ENCODE assay signal across 10 cellular contexts in the genomic region with DNA sequence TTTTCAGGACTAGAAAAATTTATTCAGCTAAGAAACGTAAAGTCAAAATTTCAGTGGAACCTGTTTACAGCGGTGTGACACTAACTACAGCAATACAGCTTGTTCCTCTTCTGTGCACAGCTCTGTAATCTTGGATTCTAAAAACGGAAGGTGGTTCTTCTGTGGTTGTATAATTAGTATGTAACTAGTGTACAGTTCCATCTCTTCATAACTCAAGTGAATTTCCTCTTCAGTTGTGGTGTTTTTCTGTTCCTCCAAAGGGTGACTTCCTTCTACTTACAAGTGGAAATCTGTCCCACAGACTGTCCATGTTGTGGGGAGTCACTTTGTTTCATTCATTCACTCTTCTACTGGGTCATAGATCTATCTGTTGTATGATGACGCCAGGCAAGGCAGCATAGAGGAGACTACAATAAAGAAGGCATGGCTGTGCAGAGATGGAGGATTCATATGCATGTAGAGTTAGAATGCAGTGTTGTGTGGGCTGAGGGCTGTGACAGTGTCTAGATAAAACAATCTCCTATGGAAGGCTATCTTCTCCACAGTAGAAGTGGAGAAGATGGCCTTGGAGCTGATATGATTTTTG. TPM values are rescaled to one million over a fixed set of nuclear protein-coding genes. Genes with fewer than 3 reads are reported as not detected.
DNase-seq lines count a peak whose midpoint lies in the region; ATAC-seq and TF ChIP-seq lines count a peak whose summit lies in the region.
"Had no signal": no experiment of that assay in that cellular context is flagged by ENCODE, and none has a peak within 500 bp of the region (broad histone marks: within the 10 kb centered on the region; RNA-seq: fewer than 3 reads in every experiment).

No MANE protein-coding gene starts in this region.

- no peak overlapping the region for H3K4me3 ChIP-seq in dorsolateral prefrontal cortex
- H3K4me3 ChIP-seq: thoracic aorta had no signal

- H3K4me3 Mint-ChIP-seq in activated CD4-positive, alpha-beta T cell treated with anti-CD3 and anti-CD28 coated beads, Interleukin-2, amount 10 ng/mL, durations not matched to agents 24 days and 14 days = peak overlapping the region; percentile 20
- no peak overlapping the region for H3K4me3 Mint-ChIP-seq in activated CD4-positive, alpha-beta T cell treated with anti-CD3 and anti-CD28 coated beads, Interleukin-2, amount 10 ng/mL, durations not matched to agents 7 days and 5 days
- peak overlapping the region in 3 of 10 donors; percentile 29 to 69 (median 53) for H3K4me3 Mint-ChIP-seq in naive thymus-derived CD8-positive, alpha-beta T cell

- no peak for DNase-seq in activated CD4-positive, alpha-beta T cell treated with anti-CD3 and anti-CD28 coated beads, Interleukin-2, amount 10 ng/mL, durations not matched to agents 24 days and 14 days
- no peak for DNase-seq in activated CD4-positive, alpha-beta T cell treated with anti-CD3 and anti-CD28 coated beads, Interleukin-2, amount 10 ng/mL, durations not matched to agents 7 days and 5 days
- DNase-seq in NOMO-1 treated with DMSO at 0.1 percent for 48 hours (lab: John Stamatoyannopoulos, UW; ENCODE audit: unreplicated experiment) (peak; percentile 96), dorsolateral prefrontal cortex (no peak), GM19240 (ENCODE audit: insufficient read length, low spot score) (no peak)
- DNase-seq in naive thymus-derived CD8-positive, alpha-beta T cell = no peak
- no peak for DNase-seq in stimulated activated CD4-positive, alpha-beta T cell treated with anti-CD3 and anti-CD28 coated beads, Interleukin-2, amount 100 ng/mL, for 48 hours

- POLR2A ChIA-PET in activated CD4-positive, alpha-beta T cell treated with anti-CD3 and anti-CD28 coated beads, Interleukin-2, amount 10 ng/mL, durations not matched to agents 7 days and 5 days (lab: Charles Lee) = interaction anchor here (0.6 kb wide), 1 partner anchor 782 kb away, joined by 5 read pairs; no protein-coding TSS in a partner anchor
- POLR2A ChIA-PET in naive thymus-derived CD8-positive, alpha-beta T cell (lab: Charles Lee) = no interaction called here

- H3K27me3 Mint-ChIP-seq in activated CD4-positive, alpha-beta T cell treated with anti-CD3 and anti-CD28 coated beads, Interleukin-2, amount 10 ng/mL, durations not matched to agents 24 days and 14 days = no peaks in the 10 kb centered on the region
- no peaks in the 10 kb centered on the region for H3K27me3 Mint-ChIP-seq in activated CD4-positive, alpha-beta T cell treated with anti-CD3 and anti-CD28 coated beads, Interleukin-2, amount 10 ng/mL, durations not matched to agents 7 days and 5 days
- H3K27me3 Mint-ChIP-seq in naive thymus-derived CD8-positive, alpha-beta T cell = no peaks in the 10 kb centered on the region

- no peaks in the 10 kb centered on the region for H3K9me3 Mint-ChIP-seq in activated CD4-positive, alpha-beta T cell treated with anti-CD3 and anti-CD28 coated beads, Interleukin-2, amount 10 ng/mL, durations not matched to agents 24 days and 14 days
- peaks cover 3% of the 10 kb centered on the region for H3K9me3 Mint-ChIP-seq in activated CD4-positive, alpha-beta T cell treated with anti-CD3 and anti-CD28 coated beads, Interleukin-2, amount 10 ng/mL, durations not matched to agents 7 days and 5 days
- no peaks in the 10 kb centered on the region for H3K9me3 Mint-ChIP-seq in naive thymus-derived CD8-positive, alpha-beta T cell

- H3K4me1 Mint-ChIP-seq in activated CD4-positive, alpha-beta T cell treated with anti-CD3 and anti-CD28 coated beads, Interleukin-2, amount 10 ng/mL, durations not matched to agents 24 days and 14 days = peaks cover 76% of the 10 kb centered on the region
- peaks cover 77% of the 10 kb centered on the region for H3K4me1 Mint-ChIP-seq in activated CD4-positive, alpha-beta T cell treated with anti-CD3 and anti-CD28 coated beads, Interleukin-2, amount 10 ng/mL, durations not matched to agents 7 days and 5 days
- H3K4me1 Mint-ChIP-seq in naive thymus-derived CD8-positive, alpha-beta T cell = peaks cover 29 to 87% (median 71%) of the 10 kb centered on the region in 4 donors

- H3K27ac ChIP-seq in dorsolateral prefrontal cortex = peak overlapping the region in 12 of 59 donors; percentile 6 to 66 (median 34)
- H3K27ac ChIP-seq: thoracic aorta had no signal

- H3K27ac Mint-ChIP-seq in activated CD4-positive, alpha-beta T cell treated with anti-CD3 and anti-CD28 coated beads, Interleukin-2, amount 10 ng/mL, durations not matched to agents 24 days and 14 days = peak overlapping the region; percentile 69
- no peak overlapping the region for H3K27ac Mint-ChIP-seq in activated CD4-positive, alpha-beta T cell treated with anti-CD3 and anti-CD28 coated beads, Interleukin-2, amount 10 ng/mL, durations not matched to agents 7 days and 5 days
- peak overlapping the region in 6 of 10 donors; percentile 23 to 61 (median 48) for H3K27ac Mint-ChIP-seq in naive thymus-derived CD8-positive, alpha-beta T cell

- no peaks in the 10 kb centered on the region for H3K27me3 ChIP-seq in dorsolateral prefrontal cortex

- TF ChIP-seq CTCF in dorsolateral prefrontal cortex (IDR thresholded peaks at IDR 0.05 in 54 of 56, conservative IDR thresholded peaks at IDR 0.05 in 2 of 56; ENCODE audit: low read depth in 1 of 56, partially characterized antibody in 56 of 56) = no peak

- peaks cover 43% of the 10 kb centered on the region for H3K36me3 Mint-ChIP-seq in activated CD4-positive, alpha-beta T cell treated with anti-CD3 and anti-CD28 coated beads, Interleukin-2, amount 10 ng/mL, durations not matched to agents 24 days and 14 days (ENCODE audit: low read depth)
- H3K36me3 Mint-ChIP-seq in activated CD4-positive, alpha-beta T cell treated with anti-CD3 and anti-CD28 coated beads, Interleukin-2, amount 10 ng/mL, durations not matched to agents 7 days and 5 days (ENCODE audit: low read depth) = peaks cover 64% of the 10 kb centered on the region
- peaks cover 0 to 6% (median 3%) of the 10 kb centered on the region in 3 donors for H3K36me3 Mint-ChIP-seq in naive thymus-derived CD8-positive, alpha-beta T cell

- intact Hi-C loops in activated CD4-positive, alpha-beta T cell treated with anti-CD3 and anti-CD28 coated beads, Interleukin-2, amount 10 ng/mL, durations not matched to agents 24 days and 14 days (cut with micrococcal nuclease) = no loop called here
- intact Hi-C loops in dorsolateral prefrontal cortex (cut with DNase I) = no loop called here

- CTCF ChIA-PET in activated CD4-positive, alpha-beta T cell treated with anti-CD3 and anti-CD28 coated beads, Interleukin-2, amount 10 ng/mL, durations not matched to agents 7 days and 5 days (lab: Charles Lee) = interaction anchor here (1.2 kb wide), 1 partner anchor 24 kb away, joined by 4 read pairs; no protein-coding TSS in a partner anchor

- peak; percentile 75 for ATAC-seq in HG02884 (IDR thresholded peaks at IDR 0.05; ENCODE audit: unreplicated experiment)
- peak in 1 of 2 donors; percentile 46 for ATAC-seq in naive thymus-derived CD8-positive, alpha-beta T cell

RNA-seq across cellular contexts. Expression of a gene that starts 5.4 kb away (rescaled TPM):
- 28.4 and 29.5 TPM in 2 replicates for total RNA-seq in activated CD4-positive, alpha-beta T cell treated with anti-CD3 and anti-CD28 coated beads, Interleukin-2, amount 10 ng/mL, durations not matched to agents 24 days and 14 days
- 10 to 100 TPM; 39.5 TPM for total RNA-seq in activated CD4-positive, alpha-beta T cell treated with anti-CD3 and anti-CD28 coated beads, Interleukin-2, amount 10 ng/mL, durations not matched to agents 7 days and 5 days
- total RNA-seq in naive thymus-derived CD8-positive, alpha-beta T cell = 10 to 100 TPM; 11.2 to 12.1 TPM
- 10 to 100 TPM in 2 of 3 donors, 1 to 10 TPM in 1; 8.6 to 17.0 (median 12.2) TPM for polyA plus RNA-seq in naive thymus-derived CD8-positive, alpha-beta T cell
- 1 to 10 TPM in 49 of 120 experiments, under 1 TPM in 66, not detected in 5; 0.13 to 2.7 (median 0.90) TPM for total RNA-seq in dorsolateral prefrontal cortex
- total RNA-seq: HT1080 had no signal
